In the genomic region with DNA sequence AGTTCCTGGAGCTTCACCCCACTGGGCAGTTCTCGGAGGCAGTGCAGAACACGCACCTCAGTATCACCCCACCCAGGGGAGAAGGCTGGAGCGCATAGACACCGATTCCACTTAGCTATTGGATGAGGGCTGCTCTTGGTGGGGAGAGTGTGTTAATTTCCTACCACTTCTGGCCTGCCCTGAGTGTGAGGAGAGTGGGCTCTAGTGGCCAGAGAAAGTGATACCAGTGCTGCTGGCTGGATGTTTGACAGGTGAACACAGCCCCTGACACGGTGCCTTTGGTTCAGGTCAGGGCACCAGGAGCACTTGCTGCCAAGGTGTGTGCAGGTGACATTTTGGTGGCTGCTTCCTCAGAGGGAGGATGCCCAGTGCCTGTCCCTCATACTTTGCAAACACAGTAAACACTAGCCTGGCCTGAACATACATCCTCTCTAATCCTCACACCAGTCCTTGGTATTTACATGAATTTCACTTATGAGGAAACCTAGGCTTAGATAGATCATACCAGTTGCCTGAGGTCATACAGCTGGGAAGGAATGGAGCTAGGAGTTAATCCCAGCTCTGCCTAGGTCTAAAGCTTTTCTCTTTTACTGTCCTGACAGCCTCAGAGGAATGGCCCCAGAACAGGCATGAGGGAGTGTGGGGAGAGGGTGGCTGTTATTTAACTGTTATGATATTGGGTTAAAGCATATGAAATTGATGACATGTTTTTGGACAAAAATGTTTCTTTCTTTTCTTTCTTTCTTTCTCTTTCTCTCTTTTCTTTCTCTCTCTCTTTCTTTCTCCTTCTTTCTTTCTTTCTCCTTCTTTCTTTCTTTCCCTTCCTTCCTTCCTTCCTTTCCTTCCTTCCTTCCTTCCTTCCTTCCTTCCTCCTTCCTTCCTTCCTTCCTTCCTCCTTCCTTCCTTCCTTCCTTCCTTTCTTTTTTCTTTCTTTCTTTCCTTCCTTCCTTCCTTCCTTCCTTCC, we compare ENCODE assay signal across 8 cellular contexts. TPM values are rescaled to one million over a fixed set of nuclear protein-coding genes. Genes with fewer than 3 reads are reported as not detected.
DNase-seq lines count a peak whose midpoint lies in the region; ATAC-seq and TF ChIP-seq lines count a peak whose summit lies in the region.

No MANE protein-coding gene starts in this region.

- H4K91ac ChIP-seq in trophoblast cell (ENCODE audit: low read depth, low read length), result no peak overlapping the region

- H3K23ac ChIP-seq in trophoblast cell (ENCODE audit: low read length), result no peak overlapping the region

- H3K27ac ChIP-seq in Peyer's patch (no peak overlapping the region), trophoblast cell (ENCODE audit: low read depth, low read length) (no peak overlapping the region)

- H3K36me3 ChIP-seq in Peyer's patch (no peaks in the 10 kb centered on the region), trophoblast cell (ENCODE audit: control insufficient read depth in 1 of 2, insufficient read depth in 2 of 2, low read length in 2 of 2) (no peaks in the 10 kb centered on the region)

- H3K4me3 Mint-ChIP-seq in HFFc6, result no peak overlapping the region

- no peak overlapping the region for H2AK5ac ChIP-seq in trophoblast cell (ENCODE audit: low read length)

- DNase-seq in NCI-H748 (lab: John Stamatoyannopoulos, UW; ENCODE audit: unreplicated experiment), result peak; percentile 22
- no peak for DNase-seq in NCI-H748 treated with DMSO at 0.1 percent for 48 hours (lab: John Stamatoyannopoulos, UW)
- DNase-seq in HFFc6, result peak; percentile 31
- DNase-seq in Peyer's patch, result peak in 2 of 3 donors; percentile 47 to 60
- DNase-seq in epithelial cell of proximal tubule (ENCODE audit: low read depth), result no peak
- DNase-seq in trophoblast cell, result peak; percentile 27 to 50
- DNase-seq in amniotic stem cell (lab: John Stamatoyannopoulos, UW), result no peak

- H2BK120ac ChIP-seq in trophoblast cell (ENCODE audit: insufficient read depth, low read length, poor library complexity), result no peak overlapping the region

- H3K27me3 ChIP-seq in Peyer's patch (peaks cover 0 to 6% of the 10 kb centered on the region in 2 donors), trophoblast cell (ENCODE audit: insufficient read depth, low read length) (peaks cover 25% of the 10 kb centered on the region)

- H3K9ac ChIP-seq in trophoblast cell (ENCODE audit: low read length), result no peak overlapping the region

- no peak overlapping the region for H3K4me3 ChIP-seq in Peyer's patch
- no peak overlapping the region for H3K4me3 ChIP-seq in epithelial cell of proximal tubule (ENCODE audit: low read depth, low read length)
- H3K4me3 ChIP-seq in trophoblast cell (ENCODE audit: low read depth, low read length), result no peak overlapping the region

- H3K9me3 Mint-ChIP-seq in HFFc6, result no peaks in the 10 kb centered on the region

- ATAC-seq in HG03139 (IDR thresholded peaks at IDR 0.05; ENCODE audit: unreplicated experiment), result no peak

- H3K4me1 ChIP-seq in Peyer's patch (no peaks in the 10 kb centered on the region), trophoblast cell (ENCODE audit: control insufficient read depth in 1 of 2, insufficient read depth in 2 of 2, low read length in 2 of 2) (no peaks in the 10 kb centered on the region)

- H3K27ac Mint-ChIP-seq in HFFc6, result no peak overlapping the region

- no peaks in the 10 kb centered on the region for H3K9me3 ChIP-seq in Peyer's patch
- peaks cover 9% of the 10 kb centered on the region for H3K9me3 ChIP-seq in trophoblast cell (ENCODE audit: insufficient read depth, low read depth, low read length)

- H3K4me2 ChIP-seq in trophoblast cell (ENCODE audit: low read length), result no peak overlapping the region

- TF ChIP-seq POLR2A in Peyer's patch (IDR thresholded peaks at IDR 0.05), result no peak

- H3K4ac ChIP-seq in trophoblast cell (ENCODE audit: low read depth, low read length), result no peak overlapping the region

- no peak overlapping the region for H2BK5ac ChIP-seq in trophoblast cell (ENCODE audit: low read depth, low read length, poor library complexity)

- TF ChIP-seq CTCF in HFFc6 (IDR thresholded peaks at IDR 0.05) (peak; percentile 35; the same call in 1 of the 2 replicates), Peyer's patch (IDR thresholded peaks at IDR 0.05) (peak in 4 of 6 experiments; percentile 43 to 46 (median 46)), epithelial cell of proximal tubule (conservative IDR thresholded peaks at IDR 0.05; ENCODE audit: low read depth, low read length) (peak; percentile 60)

- no peak overlapping the region for H4K8ac ChIP-seq in trophoblast cell (ENCODE audit: low read depth, low read length)

- H3K36me3 Mint-ChIP-seq in HFFc6 (ENCODE audit: low read depth), result 0 out of 2 replicates have a peak, but pooled peaks cover 3% of the 10 kb centered on the region

- no peak overlapping the region for H3K14ac ChIP-seq in trophoblast cell (ENCODE audit: low read length)

- no peak overlapping the region for H3K18ac ChIP-seq in trophoblast cell (ENCODE audit: low read length)

- no peaks in the 10 kb centered on the region for H3K79me2 ChIP-seq in trophoblast cell (ENCODE audit: control insufficient read depth, insufficient read depth, low read length, poor library complexity)

- H2BK12ac ChIP-seq in trophoblast cell (ENCODE audit: low read length), result no peak overlapping the region

- H3K4me1 Mint-ChIP-seq in HFFc6 (ENCODE audit: low read depth), result peaks cover 7% of the 10 kb centered on the region

- H4K12ac ChIP-seq in trophoblast cell (ENCODE audit: low read depth, low read length), result no peak overlapping the region

- H3K79me1 ChIP-seq in trophoblast cell (ENCODE audit: low read length), result no peaks in the 10 kb centered on the region

- H2AFZ ChIP-seq in trophoblast cell (ENCODE audit: insufficient read depth, low read length, poor library complexity), result no peak overlapping the region

- H3K27me3 Mint-ChIP-seq in HFFc6 (ENCODE audit: insufficient read depth), result peaks cover 44% of the 10 kb centered on the region

- WGBS in trophoblast cell (ENCODE audit: extremely low coverage, insufficient coverage, insufficient read length), result no CpG with 5 or more reads among the region's 5 CpGs

RNA-seq across cellular contexts. Expression of gene ITGAX, which starts 21.0 kb away (rescaled TPM):
- total RNA-seq in HFFc6 (2021; fragmentation: NEBNext Ultra II Directional; extraction: Animal tissue kit (Norgen Biotek cat#: 25700)), result not detected
- 10 to 100 TPM in 1 of 4 donors, 1 to 10 TPM in 1, under 1 TPM in 1, not detected in 1; 0.70 to 18.2 (median 2.5) TPM for total RNA-seq in Peyer's patch
- total RNA-seq in epithelial cell of proximal tubule, result 0.23 TPM in 1 of 2 replicates, not detected in the other
- polyA plus RNA-seq in trophoblast cell (2013), result not detected in 2 replicates

RNA-seq across cellular contexts. Expression of gene ITGAD, which starts 59.2 kb away (rescaled TPM):
- not detected for total RNA-seq in HFFc6 (2021; fragmentation: NEBNext Ultra II Directional; extraction: Animal tissue kit (Norgen Biotek cat#: 25700))
- total RNA-seq in Peyer's patch (under 1 TPM in 1 of 4 donors, not detected in 3; 0.83 TPM), epithelial cell of proximal tubule (not detected in 2 replicates)
- not detected in 2 replicates for polyA plus RNA-seq in trophoblast cell (2013)

Comparison
In these comparisons a context has a peak if more than half of its experiments do, and no peak if none do; other contexts are left out.
1. DNase-seq: peak in NCI-H748 (single experiment), HFFc6 (single experiment), Peyer's patch (2 of 3) and trophoblast cell (2 of 2); none in NCI-H748 treated with DMSO at 0.1 percent for 48 hours (single experiment), epithelial cell of proximal tubule (single experiment) and amniotic stem cell (single experiment).
2. Peak in every context shown above with its lines, with median percentiles within 50 percentile points of each other: CTCF ChIP-seq.